ENCODE assay signal across 8 cellular contexts in genomic region chr13:112968910-112969691, GRCh38. TPM values are rescaled to one million over a fixed set of nuclear protein-coding genes. Genes with fewer than 3 reads are reported as not detected.
DNase-seq lines count a peak whose midpoint lies in the region; ATAC-seq and TF ChIP-seq lines count a peak whose summit lies in the region.

TSS of gene MCF2L (plus strand) at chr13:112969214. CDS start at chr13:112969380, 166 bp downstream.

- H3K27me3 Mint-ChIP-seq in progenitor cell of endocrine pancreas: no peaks in the 10 kb centered on the region

- no peak for TF ChIP-seq EP300 in upper lobe of left lung (IDR thresholded peaks at IDR 0.05)

- H3K4me1 ChIP-seq in upper lobe of left lung: peaks cover 20 to 42% (median 25%) of the 10 kb centered on the region in 4 donors

- H3K9me3 Mint-ChIP-seq in activated naive CD4-positive, alpha-beta T cell treated with anti-CD3 and anti-CD28 coated beads, Interleukin-2, amount 50 U/mL, for 72 hours: peaks cover 0 to 5% of the 10 kb centered on the region in 2 donors
- H3K9me3 Mint-ChIP-seq in progenitor cell of endocrine pancreas (ENCODE audit: low read depth): peaks cover 2% of the 10 kb centered on the region

- H3K27ac Mint-ChIP-seq in activated naive CD4-positive, alpha-beta T cell treated with anti-CD3 and anti-CD28 coated beads, Interleukin-2, amount 50 U/mL, for 72 hours: peak within 1 kb of the TSS; percentile 74 to 88
- peak within 1 kb of the TSS; percentile 81 for H3K27ac Mint-ChIP-seq in progenitor cell of endocrine pancreas

- peak within 1 kb of the TSS; percentile 76 to 85 (median 80) for H3K27ac ChIP-seq in upper lobe of left lung

- ATAC-seq in activated naive CD4-positive, alpha-beta T cell treated with anti-CD3 and anti-CD28 coated beads, Interleukin-2, amount 50 U/mL, for 72 hours: peak; percentile 82 to 88
- ATAC-seq in left cardiac atrium (peak; percentile 81 to 86), upper lobe of left lung (ENCODE audit: low FRiP score in 2 of 2) (peak; percentile 11 to 53)

- peaks cover 4 to 6% of the 10 kb centered on the region in 2 donors for H3K36me3 Mint-ChIP-seq in activated naive CD4-positive, alpha-beta T cell treated with anti-CD3 and anti-CD28 coated beads, Interleukin-2, amount 50 U/mL, for 72 hours
- no peaks in the 10 kb centered on the region for H3K36me3 Mint-ChIP-seq in progenitor cell of endocrine pancreas (ENCODE audit: insufficient read depth)

- 0 to 2% methylated on average over 11 to 33 of the region's 69 CpGs for WGBS in upper lobe of left lung, 2 donors

- peaks cover 0 to 8% (median 3%) of the 10 kb centered on the region in 4 donors for H3K27me3 ChIP-seq in upper lobe of left lung

- no peak for TF ChIP-seq CTCF in HFF-Myc (IDR thresholded peaks at IDR 0.05; ENCODE audit: low read depth, low read length, missing control alignments)
- TF ChIP-seq CTCF in progenitor cell of endocrine pancreas (IDR thresholded peaks at IDR 0.05; ENCODE audit: unreplicated experiment): peak; percentile 30
- peak in 4 of 6 experiments; percentile 12 to 29 (median 18) for TF ChIP-seq CTCF in upper lobe of left lung (IDR thresholded peaks at IDR 0.05)

- H3K9me3 ChIP-seq in upper lobe of left lung: no peaks in the 10 kb centered on the region

- DNase-seq in AG08395 (ENCODE audit: low spot score): peak; percentile 61
- DNase-seq in HFF-Myc (ENCODE audit: extremely low read depth, low read depth): peak; percentile 2
- peak; percentile 78 to 90 for DNase-seq in SHP77 (lab: John Stamatoyannopoulos, UW)
- DNase-seq in activated naive CD4-positive, alpha-beta T cell treated with anti-CD3 and anti-CD28 coated beads, Interleukin-2, amount 50 U/mL, for 72 hours (ENCODE audit: low spot score in 2 of 2): peak; percentile 54 to 66
- DNase-seq in left cardiac atrium: peak; percentile 51
- DNase-seq in progenitor cell of endocrine pancreas (ENCODE audit: low spot score, unreplicated experiment): no peak
- peak; percentile 71 to 92 for DNase-seq in upper lobe of left lung
- no peak for DNase-seq in NCI-H446 (lab: John Stamatoyannopoulos, UW)

- H3K4me1 Mint-ChIP-seq in progenitor cell of endocrine pancreas (ENCODE audit: low read depth): peaks cover 9% of the 10 kb centered on the region

- intact Hi-C loops in left cardiac atrium (cut with DNase I): loop anchor here in 1 of 2 donors (1.0 kb wide), 1 partner anchor 12 kb away; no protein-coding TSS in a partner anchor

- no peak within 1 kb of the TSS for H3K4me3 ChIP-seq in HFF-Myc (replicated peaks; ENCODE audit: low read depth, low read length)
- H3K4me3 ChIP-seq in upper lobe of left lung: peak within 1 kb of the TSS; percentile 31 to 68 (median 58)

- no peaks in the 10 kb centered on the region for H3K36me3 ChIP-seq in upper lobe of left lung

- TF ChIP-seq POLR2A in upper lobe of left lung (IDR thresholded peaks at IDR 0.05): peak in 2 of 4 donors; percentile 18 to 38

- peak within 1 kb of the TSS; percentile 87 for H3K4me3 Mint-ChIP-seq in progenitor cell of endocrine pancreas (ENCODE audit: low read depth)

RNA-seq across cellular contexts. Expression of gene MCF2L, which starts in this region (rescaled TPM):
- total RNA-seq in activated naive CD4-positive, alpha-beta T cell treated with anti-CD3 and anti-CD28 coated beads, Interleukin-2, amount 50 U/mL, for 72 hours: 10 to 100 TPM in 1 of 2 donors, 1 to 10 TPM in 1; 4.8 to 14.2 TPM
- 10 to 100 TPM; 39.1 to 41.6 TPM for total RNA-seq in left cardiac atrium
- 82.6 and 90.0 TPM in 2 replicates for total RNA-seq in progenitor cell of endocrine pancreas
- 10 to 100 TPM; 14.3 to 99.5 (median 53.1) TPM for total RNA-seq in upper lobe of left lung

Comparison
In these comparisons a context has a peak if more than half of its experiments do, and no peak if none do; other contexts are left out.
1. DNase-seq: peak in AG08395 (single experiment), HFF-Myc (single experiment), SHP77 (2 of 2), activated naive CD4-positive, alpha-beta T cell treated with anti-CD3 and anti-CD28 coated beads, Interleukin-2, amount 50 U/mL, for 72 hours (2 of 2), left cardiac atrium (single experiment) and upper lobe of left lung (2 of 2); none in progenitor cell of endocrine pancreas (single experiment) and NCI-H446 (0 of 2).
2. ATAC-seq: peak in every context shown above with its lines; median percentile 85 in activated naive CD4-positive, alpha-beta T cell treated with anti-CD3 and anti-CD28 coated beads, Interleukin-2, amount 50 U/mL, for 72 hours; 84 in left cardiac atrium; 32 in upper lobe of left lung.